In genomic region chr1:82775402-82776000, GRCh38 we compare ENCODE assay signal across 9 cellular contexts.
DNase-seq lines count a peak whose midpoint lies in the region; ATAC-seq, FAIRE-seq and TF ChIP-seq lines count a peak whose summit lies in the region.
"Had no signal": no experiment of that assay in that cellular context is flagged by ENCODE, and none has a peak within 500 bp of the region (broad histone marks: within the 10 kb centered on the region; RNA-seq: fewer than 3 reads in every experiment).

No MANE protein-coding gene starts in this region.

- no peak overlapping the region for H3K4me3 Mint-ChIP-seq in activated CD8-positive, alpha-beta memory T cell treated with anti-CD3 and anti-CD28 coated beads, Interleukin-2, amount 10 ng/mL, durations not matched to agents 7 days and 5 days
- H3K4me3 Mint-ChIP-seq: activated naive CD4-positive, alpha-beta T cell treated with anti-CD3 and anti-CD28 coated beads, Interleukin-2, amount 50 U/mL, for 24 hours had no signal

- DNase-seq in activated CD8-positive, alpha-beta memory T cell treated with anti-CD3 and anti-CD28 coated beads for 24 hours: peak; percentile 57
- no peak for DNase-seq in activated CD8-positive, alpha-beta memory T cell treated with anti-CD3 and anti-CD28 coated beads, Interleukin-2, amount 10 ng/mL, durations not matched to agents 7 days and 5 days
- DNase-seq in RCC 7860 (ENCODE audit: low spot score): peak; percentile 13
- DNase-seq in ecto neural progenitor cell (ENCODE audit: low spot score): peak; percentile 58
- DNase-seq in osteoblast (ENCODE audit: insufficient read length, low spot score, missing footprints): peak; percentile 85
- DNase-seq in cortex of kidney (lab: John Stamatoyannopoulos, UW): no peak

- no peak overlapping the region for H3K4me3 ChIP-seq in osteoblast (ENCODE audit: insufficient read depth, low read length)

- H3K4me2 ChIP-seq in osteoblast (ENCODE audit: insufficient read depth, low read length): no peak overlapping the region

- CTCF ChIA-PET in activated CD8-positive, alpha-beta memory T cell treated with anti-CD3 and anti-CD28 coated beads, Interleukin-2, amount 10 ng/mL, durations not matched to agents 7 days and 5 days (lab: Charles Lee): no interaction called here

- H3K79me2 ChIP-seq in osteoblast (ENCODE audit: insufficient read depth, low read length): no peaks in the 10 kb centered on the region

- no peak for FAIRE-seq in RCC 7860 (lab: Jason Lieb, UNC)

- no peak overlapping the region for H3K27ac Mint-ChIP-seq in activated CD8-positive, alpha-beta memory T cell treated with anti-CD3 and anti-CD28 coated beads, Interleukin-2, amount 10 ng/mL, durations not matched to agents 7 days and 5 days
- H3K27ac Mint-ChIP-seq: activated naive CD4-positive, alpha-beta T cell treated with anti-CD3 and anti-CD28 coated beads, Interleukin-2, amount 50 U/mL, for 24 hours had no signal

- peak; percentile 51 for TF ChIP-seq CTCF in osteoblast (IDR thresholded peaks at IDR 0.05; ENCODE audit: extremely low read depth, low read depth, low read length)

- no peaks in the 10 kb centered on the region for H3K36me3 Mint-ChIP-seq in activated CD8-positive, alpha-beta memory T cell treated with anti-CD3 and anti-CD28 coated beads, Interleukin-2, amount 10 ng/mL, durations not matched to agents 7 days and 5 days
- H3K36me3 Mint-ChIP-seq: activated naive CD4-positive, alpha-beta T cell treated with anti-CD3 and anti-CD28 coated beads, Interleukin-2, amount 50 U/mL, for 24 hours had no signal

- H3K27me3 Mint-ChIP-seq in activated CD8-positive, alpha-beta memory T cell treated with anti-CD3 and anti-CD28 coated beads, Interleukin-2, amount 10 ng/mL, durations not matched to agents 7 days and 5 days: no peaks in the 10 kb centered on the region
- H3K27me3 Mint-ChIP-seq: activated naive CD4-positive, alpha-beta T cell treated with anti-CD3 and anti-CD28 coated beads, Interleukin-2, amount 50 U/mL, for 24 hours had no signal

- no peaks in the 10 kb centered on the region for H3K4me1 Mint-ChIP-seq in activated CD8-positive, alpha-beta memory T cell treated with anti-CD3 and anti-CD28 coated beads, Interleukin-2, amount 10 ng/mL, durations not matched to agents 7 days and 5 days
- H3K4me1 Mint-ChIP-seq: activated naive CD4-positive, alpha-beta T cell treated with anti-CD3 and anti-CD28 coated beads, Interleukin-2, amount 50 U/mL, for 24 hours had no signal

- H3K4me1 ChIP-seq in osteoblast (ENCODE audit: insufficient read depth, low read length): no peaks in the 10 kb centered on the region

- H4K20me1 ChIP-seq in osteoblast (ENCODE audit: insufficient read depth, low read length): no peaks in the 10 kb centered on the region

- no peak overlapping the region for H2AFZ ChIP-seq in osteoblast (ENCODE audit: low read length)

- H3K9me3 Mint-ChIP-seq in activated CD8-positive, alpha-beta memory T cell treated with anti-CD3 and anti-CD28 coated beads, Interleukin-2, amount 10 ng/mL, durations not matched to agents 7 days and 5 days (ENCODE audit: low read depth): peaks cover 4% of the 10 kb centered on the region
- H3K9me3 Mint-ChIP-seq: activated naive CD4-positive, alpha-beta T cell treated with anti-CD3 and anti-CD28 coated beads, Interleukin-2, amount 50 U/mL, for 24 hours had no signal

- ATAC-seq in activated CD8-positive, alpha-beta memory T cell treated with anti-CD3 and anti-CD28 coated beads, Interleukin-2, amount 10 ng/mL, durations not matched to agents 7 days and 5 days: no peak
- ATAC-seq in GM21528 (IDR thresholded peaks at IDR 0.05; ENCODE audit: low FRiP score, unreplicated experiment) (no peak), HG02973 (IDR thresholded peaks at IDR 0.05; ENCODE audit: unreplicated experiment) (no peak)

- H3K27ac ChIP-seq in osteoblast (ENCODE audit: low read depth, low read length): no peak overlapping the region

- no peaks in the 10 kb centered on the region for H3K27me3 ChIP-seq in osteoblast (ENCODE audit: insufficient read depth, low read length)

- no peaks in the 10 kb centered on the region for H3K9me3 ChIP-seq in osteoblast (ENCODE audit: low read depth, low read length)

- H3K36me3 ChIP-seq in osteoblast (ENCODE audit: insufficient read depth, low read length): no peaks in the 10 kb centered on the region

Comparison
In these comparisons a context has a peak if more than half of its experiments do, and no peak if none do; other contexts are left out.
1. DNase-seq: peak in activated CD8-positive, alpha-beta memory T cell treated with anti-CD3 and anti-CD28 coated beads for 24 hours (single experiment), RCC 7860 (single experiment), ecto neural progenitor cell (single experiment) and osteoblast (single experiment); none in activated CD8-positive, alpha-beta memory T cell treated with anti-CD3 and anti-CD28 coated beads, Interleukin-2, amount 10 ng/mL, durations not matched to agents 7 days and 5 days (single experiment) and cortex of kidney (single experiment).